Comparison of ENCODE assay signal across 29 cellular contexts in genomic region chr3:32308378-32308777, GRCh38.
"Had no signal": no experiment of that assay in that cellular context is flagged by ENCODE, and none has a peak within 500 bp of the region (broad histone marks: within the 10 kb centered on the region; RNA-seq: fewer than 3 reads in every experiment).

No MANE protein-coding gene starts in this region.

- H3K9me3 Mint-ChIP-seq: dendritic cell treated with granulocyte-macrophage colony-stimulating factor and Interleukin-4, amounts not matched to agents 40 ng/mL and 50 ng/mL, for 4 days; effector memory CD8-positive, alpha-beta T cell; endodermal cell had no signal

- H3K27me3 ChIP-seq: colonic mucosa, dorsolateral prefrontal cortex, esophagus muscularis mucosa, esophagus squamous epithelium, foreskin keratinocyte, gastrocnemius medialis, gastroesophageal sphincter, heart left ventricle, heart right ventricle had no signal

- H3K4me3 Mint-ChIP-seq: dendritic cell treated with granulocyte-macrophage colony-stimulating factor and Interleukin-4, amounts not matched to agents 40 ng/mL and 50 ng/mL, for 4 days; effector memory CD8-positive, alpha-beta T cell; endodermal cell had no signal

- H3K9me3 ChIP-seq: colonic mucosa, esophagus muscularis mucosa, esophagus squamous epithelium, gastrocnemius medialis, gastroesophageal sphincter, heart left ventricle, heart right ventricle had no signal

- H3K36me3 ChIP-seq: colonic mucosa, esophagus muscularis mucosa, esophagus squamous epithelium, gastrocnemius medialis, gastroesophageal sphincter, heart left ventricle, heart right ventricle had no signal

- ATAC-seq: effector memory CD8-positive, alpha-beta T cell; esophagus mucosa; gastrocnemius medialis; gastroesophageal sphincter; heart left ventricle; heart right ventricle had no signal

- H3K27ac Mint-ChIP-seq: dendritic cell treated with granulocyte-macrophage colony-stimulating factor and Interleukin-4, amounts not matched to agents 40 ng/mL and 50 ng/mL, for 4 days; effector memory CD8-positive, alpha-beta T cell; endodermal cell had no signal

- H3K4me3 ChIP-seq: colonic mucosa, coronary artery, dorsolateral prefrontal cortex, esophagus muscularis mucosa, esophagus squamous epithelium, gastrocnemius medialis, gastroesophageal sphincter, heart left ventricle, heart right ventricle had no signal

- DNase-seq: colonic mucosa; cortex of kidney; dermis blood vessel endothelial cell; effector CD4-positive, alpha-beta T cell; effector CD8-positive, alpha-beta T cell; effector memory CD4-positive, alpha-beta T cell; effector memory CD8-positive, alpha-beta T cell; endodermal cell; erythroblast; esophagus squamous epithelium; foreskin fibroblast; foreskin keratinocyte; foreskin melanocyte; gastrocnemius medialis; glutamatergic neuron; head of caudate nucleus; heart left ventricle; heart right ventricle had no signal

- FAIRE-seq: colon, endometrium, endothelial cell of umbilical vein, frontal cortex had no signal

- H3K4me1 ChIP-seq: colonic mucosa had no signal

- H3K27ac ChIP-seq: colonic mucosa, coronary artery, epithelial cell of prostate, esophagus muscularis mucosa, esophagus squamous epithelium, foreskin keratinocyte, gastrocnemius medialis, gastroesophageal sphincter, heart left ventricle, heart right ventricle had no signal
